Comparison of ENCODE assay signal across 9 cellular contexts in genomic region chr1:162213281-162213909, GRCh38.
A peak's percentile ranks its signal among the peaks of the same experiment; 100 is the strongest.
DNase-seq lines count a peak whose midpoint lies in the region; ATAC-seq and TF ChIP-seq lines count a peak whose summit lies in the region.
"Had no signal": no experiment of that assay in that cellular context is flagged by ENCODE, and none has a peak within 500 bp of the region (broad histone marks: within the 10 kb centered on the region; RNA-seq: fewer than 3 reads in every experiment).

No MANE protein-coding gene starts in this region.

- TF ChIP-seq POLR2A in heart left ventricle (IDR thresholded peaks at IDR 0.05), result no peak

- no peak for TF ChIP-seq CTCF in WTC11 (IDR thresholded peaks at IDR 0.05)
- TF ChIP-seq CTCF in heart left ventricle (IDR thresholded peaks at IDR 0.05), result no peak
- TF ChIP-seq CTCF in parathyroid adenoma (IDR thresholded peaks at IDR 0.05), result no peak

- no peaks in the 10 kb centered on the region for H3K79me2 ChIP-seq in parathyroid adenoma

- WGBS in heart left ventricle, 4 donors, result 38 to 53% (median 45%) methylated on average over 7 of the region's 7 CpGs

- H3K9me3 ChIP-seq in heart left ventricle, result no peaks in the 10 kb centered on the region
- H3K9me3 ChIP-seq in parathyroid adenoma (ENCODE audit: control insufficient read depth, low read length), result no peaks in the 10 kb centered on the region

- intact Hi-C loops in heart left ventricle (cut with DNase I), result no loop called here

- H3K4me1 ChIP-seq in heart left ventricle (peaks cover 0 to 38% (median 12%) of the 10 kb centered on the region in 12 donors), parathyroid adenoma (peaks cover 3% of the 10 kb centered on the region)

- H3K4me2 ChIP-seq in parathyroid adenoma (ENCODE audit: low read length), result peak overlapping the region; percentile 26

- DNase-seq in C1 segment of cervical spinal cord (lab: John Stamatoyannopoulos, UW), result peak in 12 of 14 donors; percentile 13 to 77 (median 54)
- no peak for DNase-seq in WTC11 (ENCODE audit: low spot score)
- peak; percentile 44 to 69 (median 58) for DNase-seq in heart left ventricle
- DNase-seq in AG08395 (ENCODE audit: low spot score), result no peak
- no peak for DNase-seq in stimulated activated CD4-positive, alpha-beta T cell treated with anti-CD3 and anti-CD28 coated beads, Interleukin-15, amount 100 ng/mL, for 24 hours
- DNase-seq: SHP77 had no signal

- H3K4me3 Mint-ChIP-seq in WTC11, result no peak overlapping the region

- ATAC-seq in WTC11 (peak; percentile 22), heart left ventricle (peak; percentile 77 to 87 (median 82)), GM18511 (IDR thresholded peaks at IDR 0.05; ENCODE audit: unreplicated experiment) (no peak), GM21723 (IDR thresholded peaks at IDR 0.05; ENCODE audit: unreplicated experiment) (no peak)

- no peak overlapping the region for H2AFZ ChIP-seq in parathyroid adenoma

- H3K27me3 ChIP-seq in heart left ventricle (no peaks in the 10 kb centered on the region), parathyroid adenoma (ENCODE audit: control insufficient read depth, insufficient read depth, low read length) (no peaks in the 10 kb centered on the region)

- peaks cover 4% of the 10 kb centered on the region; the same call in 1 of the 2 replicates for H3K9me3 Mint-ChIP-seq in WTC11

- H3K4me1 Mint-ChIP-seq in WTC11, result peaks cover 69% of the 10 kb centered on the region

- no peaks in the 10 kb centered on the region for H3K36me3 Mint-ChIP-seq in WTC11

- H3K36me3 ChIP-seq in heart left ventricle (no peaks in the 10 kb centered on the region), parathyroid adenoma (ENCODE audit: control insufficient read depth, insufficient read depth, low read length) (no peaks in the 10 kb centered on the region)

- CTCF ChIA-PET in WTC11 (lab: Charles Lee), result interaction anchor here (0.8 to 4.1 kb wide), 8 partner anchors 9 to 157 kb away, joined by 3 to 15 read pairs (median 4); no protein-coding TSS in a partner anchor

- no peak overlapping the region for H3K9ac ChIP-seq in parathyroid adenoma

- POLR2A ChIA-PET in WTC11 (lab: Charles Lee), result interaction anchor here (0.6 to 1.1 kb wide), 3 partner anchors 20 to 955 kb away, joined by 3 to 4 read pairs (median 3); no protein-coding TSS in a partner anchor

- H3K4me3 ChIP-seq in heart left ventricle (no peak overlapping the region), parathyroid adenoma (ENCODE audit: low read depth, low read length) (no peak overlapping the region)

- H3K27ac ChIP-seq in heart left ventricle (peak overlapping the region in 8 of 12 donors; percentile 24 to 78 (median 65)), parathyroid adenoma (no peak overlapping the region)

- peak overlapping the region; percentile 65; the same call in 1 of the 2 replicates for H3K27ac Mint-ChIP-seq in WTC11

- no peaks in the 10 kb centered on the region for H3K27me3 Mint-ChIP-seq in WTC11 (ENCODE audit: low read depth)

TF ChIP-seq in WTC11, 78 proteins besides CTCF, POLR2A, EP300 and RAD21:
- TF ChIP-seq SOX15 (CRISPR knock-in tag; IDR thresholded peaks at IDR 0.05), result no peak
- no peak for TF ChIP-seq AR (CRISPR knock-in tag; IDR thresholded peaks at IDR 0.05)
- no peak for TF ChIP-seq FOXJ3 (CRISPR knock-in tag; IDR thresholded peaks at IDR 0.05; ENCODE audit: borderline replicate concordance)
- TF ChIP-seq ZSCAN18 (CRISPR knock-in tag; IDR thresholded peaks at IDR 0.05), result no peak

Comparison
In these comparisons a context has a peak if more than half of its experiments do, and no peak if none do; other contexts are left out.
1. DNase-seq: peak in C1 segment of cervical spinal cord (12 of 14) and heart left ventricle (5 of 5); none in WTC11 (single experiment), AG08395 (single experiment) and stimulated activated CD4-positive, alpha-beta T cell treated with anti-CD3 and anti-CD28 coated beads, Interleukin-15, amount 100 ng/mL, for 24 hours (single experiment).
2. ATAC-seq: peak in WTC11 (single experiment) and heart left ventricle (4 of 4); none in GM18511 (single experiment) and GM21723 (single experiment).